17 cellular contexts compared by ENCODE assay signal in genomic region chr1:65921461-65921860, GRCh38.
DNase-seq lines count a peak whose midpoint lies in the region; ATAC-seq, FAIRE-seq and TF ChIP-seq lines count a peak whose summit lies in the region.
"Had no signal": no experiment of that assay in that cellular context is flagged by ENCODE, and none has a peak within 500 bp of the region (broad histone marks: within the 10 kb centered on the region; RNA-seq: fewer than 3 reads in every experiment).

No MANE protein-coding gene starts in this region.

- intact Hi-C loops in K562 (cut with micrococcal nuclease) (no loop called here), transverse colon (cut with DNase I; ENCODE audit: low total_unique reads) (no loop called here)

- TF ChIP-seq RAD21 in K562 (CRISPR knock-in tag; conservative IDR thresholded peaks at IDR 0.05 in 1 of 2, IDR thresholded peaks at IDR 0.05 in 1 of 2) (no peak), neural cell (conservative IDR thresholded peaks at IDR 0.05) (no peak)

- BruUV-seq in K562 (replicated peaks; lab: Mats Ljungman, UMichigan) = no TSS peak

- peak overlapping the region; percentile 4; the same call in 1 of the 2 replicates for H2AFZ ChIP-seq in GM23338
- H2AFZ ChIP-seq in K562 (ENCODE audit: low read depth, low read length) = peak overlapping the region; percentile 52
- H2AFZ ChIP-seq in neural cell (ENCODE audit: low read depth, low read length) = no peak overlapping the region

- WGBS in K562 (ENCODE audit: insufficient coverage, low coverage, missing lambda C conversion rate) = 25% methylated on average over 4 of the region's 4 CpGs
- 37 to 52% methylated on average over 4 of the region's 4 CpGs for WGBS in transverse colon (ENCODE audit: low coverage in 1 of 2), 2 donors

- H3F3A ChIP-seq in GM23338 (replicated peaks; ENCODE audit: low read depth) (no peaks in the 10 kb centered on the region), neural cell (ENCODE audit: insufficient read depth, low read length, poor library complexity, severe bottlenecking) (peaks cover 2% of the 10 kb centered on the region)

- H3K4me1 ChIP-seq in GM23338 (ENCODE audit: insufficient read depth) = no peaks in the 10 kb centered on the region
- H3K4me1 ChIP-seq in K562 (replicated peaks in 1 of 2; ENCODE audit: control insufficient read depth in 2 of 2, insufficient read depth in 2 of 2, low read length in 2 of 2) = no peaks in the 10 kb centered on the region
- H3K4me1 ChIP-seq in transverse colon = no peaks in the 10 kb centered on the region
- H3K4me1 ChIP-seq: BLaER1 treated with 17β-estradiol and CSF1 and Interleukin-3, amounts not matched to agents 10 nM and 100 nM had no signal

- H3K4me3 ChIP-seq in AG09309 (ENCODE audit: control insufficient read depth, low read depth, low read length) (no peak overlapping the region), GM23338 (no peak overlapping the region), K562 (no peak overlapping the region), neural cell (ENCODE audit: low read length) (peak overlapping the region; percentile 63), transverse colon (no peak overlapping the region)
- H3K4me3 ChIP-seq: BLaER1 treated with 17β-estradiol and CSF1 and Interleukin-3, amounts not matched to agents 10 nM and 100 nM; GM12878 had no signal

- H3K27ac Mint-ChIP-seq in GM23338 = no peak overlapping the region
- H3K27ac Mint-ChIP-seq: CD4-positive, CD25-positive, alpha-beta regulatory T cell had no signal

- H3K9me3 Mint-ChIP-seq in GM23338 = no peaks in the 10 kb centered on the region

- FAIRE-seq in K562 (lab: Jason Lieb, UNC) = no peak
- FAIRE-seq: GM12878, GM18507, GM19239 had no signal

- no peaks in the 10 kb centered on the region for H3K9me2 ChIP-seq in GM23338 (ENCODE audit: insufficient read depth)
- no peaks in the 10 kb centered on the region for H3K9me2 ChIP-seq in neural cell (ENCODE audit: insufficient read depth, low read length)

- no peaks in the 10 kb centered on the region for H3K36me3 Mint-ChIP-seq in GM23338 (ENCODE audit: low read depth)
- H3K36me3 Mint-ChIP-seq: CD4-positive, CD25-positive, alpha-beta regulatory T cell had no signal

- no peaks in the 10 kb centered on the region for H3K9me1 ChIP-seq in K562 (ENCODE audit: control insufficient read depth, insufficient read depth, low read length)

- H3K27me3 Mint-ChIP-seq in GM23338 (ENCODE audit: insufficient read depth, low read depth, poor library complexity) = no peaks in the 10 kb centered on the region

- DNase-seq in AG09309 (ENCODE audit: low read depth) (peak; percentile 4), GM23338 (ENCODE audit: low spot score) (no peak), K562 (ENCODE audit: extremely low read depth in 1 of 4, low spot score in 3 of 4) (no peak), RPMI8226 (no peak), NCI-H446 (lab: John Stamatoyannopoulos, UW) (no peak), transverse colon (no peak)
- DNase-seq: AML-193; CD4-positive, CD25-positive, alpha-beta regulatory T cell; DMS53; H7 had no signal

- no peak overlapping the region for H3K4me3 Mint-ChIP-seq in GM23338
- H3K4me3 Mint-ChIP-seq: CD4-positive, CD25-positive, alpha-beta regulatory T cell had no signal

- TF ChIP-seq CTCF in AG09309 (IDR thresholded peaks at IDR 0.05; ENCODE audit: control insufficient read depth, insufficient read depth, low read depth, low read length, missing control alignments) (no peak), GM23338 (conservative IDR thresholded peaks at IDR 0.05; ENCODE audit: low read depth in 2 of 2) (no peak), K562 (IDR thresholded peaks at IDR 0.05 in 2 of 3, conservative IDR thresholded peaks at IDR 0.05 in 1 of 3; ENCODE audit: insufficient read depth in 2 of 3, low read depth in 1 of 3, low read length in 3 of 3) (no peak), neural cell (IDR thresholded peaks at IDR 0.05; ENCODE audit: poor library complexity, severe bottlenecking) (no peak), transverse colon (IDR thresholded peaks at IDR 0.05) (no peak)

- in situ Hi-C loops in K562 (cut with MboI) (no loop called here), transverse colon (cut with MboI; ENCODE audit: low pct_ligation_motif_present in 1 of 4, low pct_unique_long_range_greater_than_20kb in 1 of 4, low sequenced_read_pairs in 3 of 4) (no loop called here)

- H3K79me2 ChIP-seq in GM23338 (replicated peaks; ENCODE audit: insufficient read depth) (no peaks in the 10 kb centered on the region), K562 (ENCODE audit: control insufficient read depth, insufficient read depth, low read length) (no peaks in the 10 kb centered on the region), neural cell (replicated peaks; ENCODE audit: insufficient read depth, low read length) (peaks cover 11% of the 10 kb centered on the region)

- H3K27me3 ChIP-seq in GM23338 (ENCODE audit: insufficient read depth) = no peaks in the 10 kb centered on the region
- H3K27me3 ChIP-seq in K562 (ENCODE audit: control insufficient read depth in 2 of 2, insufficient read depth in 2 of 2, low read length in 2 of 2) = no peaks in the 10 kb centered on the region
- H3K27me3 ChIP-seq in neural cell (ENCODE audit: insufficient read depth, low read depth, low read length) = no peaks in the 10 kb centered on the region
- no peaks in the 10 kb centered on the region for H3K27me3 ChIP-seq in transverse colon
- H3K27me3 ChIP-seq: BLaER1 treated with 17β-estradiol and CSF1 and Interleukin-3, amounts not matched to agents 10 nM and 100 nM had no signal

- no peak for TF ChIP-seq POLR2A in K562 (conservative IDR thresholded peaks at IDR 0.05)
- no peak for TF ChIP-seq POLR2A in transverse colon (IDR thresholded peaks at IDR 0.05)

- H3K4me2 ChIP-seq in GM23338 (no peak overlapping the region), K562 (ENCODE audit: insufficient read depth, low read length) (no peak overlapping the region), neural cell (ENCODE audit: low read length) (no peak overlapping the region)
- H3K4me2 ChIP-seq: BLaER1 treated with 17β-estradiol and CSF1 and Interleukin-3, amounts not matched to agents 10 nM and 100 nM had no signal

- no peaks in the 10 kb centered on the region for H3K4me1 Mint-ChIP-seq in GM23338
- H3K4me1 Mint-ChIP-seq: CD4-positive, CD25-positive, alpha-beta regulatory T cell had no signal

- no peak overlapping the region for H3K27ac ChIP-seq in GM23338 (ENCODE audit: low read depth)
- H3K27ac ChIP-seq in K562 (ENCODE audit: extremely low read depth, low read depth, low read length) = no peak overlapping the region
- no peak overlapping the region for H3K27ac ChIP-seq in neural cell (ENCODE audit: low read length)
- no peak overlapping the region for H3K27ac ChIP-seq in transverse colon
- H3K27ac ChIP-seq: 22Rv1; BLaER1 treated with 17β-estradiol and CSF1 and Interleukin-3, amounts not matched to agents 10 nM and 100 nM had no signal

- no peaks in the 10 kb centered on the region for H3K36me3 ChIP-seq in GM23338 (ENCODE audit: insufficient read depth)
- no peaks in the 10 kb centered on the region for H3K36me3 ChIP-seq in K562 (ENCODE audit: control insufficient read depth, insufficient read depth, low read length)
- H3K36me3 ChIP-seq in neural cell (ENCODE audit: insufficient read depth, low read length) = no peaks in the 10 kb centered on the region
- H3K36me3 ChIP-seq in transverse colon = no peaks in the 10 kb centered on the region
- H3K36me3 ChIP-seq: BLaER1 treated with 17β-estradiol and CSF1 and Interleukin-3, amounts not matched to agents 10 nM and 100 nM had no signal

- H4K20me1 ChIP-seq in GM23338 (replicated peaks; ENCODE audit: insufficient read depth) = no peaks in the 10 kb centered on the region
- H4K20me1 ChIP-seq in K562 (replicated peaks; ENCODE audit: control insufficient read depth, insufficient read depth, low read length) = no peaks in the 10 kb centered on the region
- no peaks in the 10 kb centered on the region for H4K20me1 ChIP-seq in neural cell (ENCODE audit: insufficient read depth)
- H4K20me1 ChIP-seq: BLaER1 treated with 17β-estradiol and CSF1 and Interleukin-3, amounts not matched to agents 10 nM and 100 nM had no signal

- H3K9ac ChIP-seq in K562 (ENCODE audit: insufficient read depth in 1 of 2, low read depth in 2 of 2, low read length in 2 of 2) (no peak overlapping the region), neural cell (ENCODE audit: low read length) (no peak overlapping the region)
- H3K9ac ChIP-seq: BLaER1 treated with 17β-estradiol and CSF1 and Interleukin-3, amounts not matched to agents 10 nM and 100 nM had no signal

- H3K9me3 ChIP-seq in K562 (replicated peaks; ENCODE audit: control insufficient read depth, insufficient read depth, low read depth, low read length) (no peaks in the 10 kb centered on the region), neural cell (ENCODE audit: low read length) (no peaks in the 10 kb centered on the region), transverse colon (no peaks in the 10 kb centered on the region)

- no peak for ATAC-seq in GM23338
- ATAC-seq in K562 = no peak
- ATAC-seq in GM18519 (IDR thresholded peaks at IDR 0.05; ENCODE audit: low FRiP score, unreplicated experiment) = no peak
- ATAC-seq: GM12878 had no signal

- POLR2A ChIA-PET in K562 (lab: Yijun Ruan, JAX) = no interaction called here

- CTCF ChIA-PET in K562 (lab: Yijun Ruan, JAX; ENCODE audit: low intra/inter-chr PET ratio) = no interaction called here

- TF ChIP-seq EP300 in K562 (IDR thresholded peaks at IDR 0.05; ENCODE audit: low read length) (no peak), neural cell (conservative IDR thresholded peaks at IDR 0.05; ENCODE audit: poor library complexity, severe bottlenecking) (no peak), transverse colon (IDR thresholded peaks at IDR 0.05; ENCODE audit: low read depth) (no peak)

TF ChIP-seq in K562, 482 proteins besides CTCF, POLR2A, EP300 and RAD21 (continues in another document):
- TF ChIP-seq ILK (tag; IDR thresholded peaks at IDR 0.05; ENCODE audit: borderline replicate concordance, low read depth) = no peak

TF ChIP-seq in neural cell, 6 proteins besides CTCF, POLR2A, EP300 and RAD21:
- TF ChIP-seq SMC3 (conservative IDR thresholded peaks at IDR 0.05; ENCODE audit: poor library complexity) (no peak), POLR2AphosphoS5 (IDR thresholded peaks at IDR 0.05) (no peak)
TF ChIP-seq in neural cell: peak in this region for 0.
